ENCODE assay signal across 9 cellular contexts in genomic region chr1:153617677-153618076, GRCh38. TPM values are rescaled to one million over a fixed set of nuclear protein-coding genes. Genes with fewer than 3 reads are reported as not detected.
A peak's percentile ranks its signal among the peaks of the same experiment; 100 is the strongest.
DNase-seq lines count a peak whose midpoint lies in the region; ATAC-seq and TF ChIP-seq lines count a peak whose summit lies in the region.
"Had no signal": no experiment of that assay in that cellular context is flagged by ENCODE, and none has a peak within 500 bp of the region (broad histone marks: within the 10 kb centered on the region; RNA-seq: fewer than 3 reads in every experiment).

No MANE protein-coding gene starts in this region.

- H3K27ac ChIP-seq in VCaP: no peak overlapping the region

- ATAC-seq in sciatic nerve: peak; percentile 35

- intact Hi-C loops in sciatic nerve (cut with DNase I): loop anchor here (5.0 kb wide), 1 partner anchor 40 kb away; no protein-coding TSS in a partner anchor

- no peaks in the 10 kb centered on the region for H3K36me3 ChIP-seq in BE2C

- peak; percentile 73 for TF ChIP-seq CTCF in BE2C (IDR thresholded peaks at IDR 0.05; ENCODE audit: low read depth, low read length)
- peak; percentile 89 for TF ChIP-seq CTCF in GM12873 (IDR thresholded peaks at IDR 0.05; ENCODE audit: insufficient read depth, low read depth, low read length, missing control alignments)
- peak; percentile 76 for TF ChIP-seq CTCF in VCaP (conservative IDR thresholded peaks at IDR 0.05)

- H3K4me1 ChIP-seq in BE2C: no peaks in the 10 kb centered on the region

- H3K27me3 ChIP-seq in BE2C: no peaks in the 10 kb centered on the region

- H3K4me3 ChIP-seq in BE2C (ENCODE audit: low read depth, low read length): no peak overlapping the region
- no peak overlapping the region for H3K4me3 ChIP-seq in Jurkat, Clone E6-1 (ENCODE audit: low read length)

- no peak for TF ChIP-seq POLR2A in erythroblast (IDR thresholded peaks at IDR 0.05; ENCODE audit: low read length)

- DNase-seq in BE2C (peak; percentile 84), erythroblast (lab: John Stamatoyannopoulos, UW) (peak; percentile 82 to 87), sciatic nerve (ENCODE audit: low spot score) (peak; percentile 79), amniotic stem cell (lab: John Stamatoyannopoulos, UW) (no peak), cortex of kidney (lab: John Stamatoyannopoulos, UW) (no peak)
- peak; percentile 50 for DNase-seq in Jurkat, Clone E6-1 (ENCODE audit: low read depth, low spot score)

- no peaks in the 10 kb centered on the region for H3K9me3 ChIP-seq in BE2C

RNA-seq across cellular contexts. Expression of gene S100A14, which starts 1.6 kb away (rescaled TPM):
- not detected for polyA plus RNA-seq in BE2C (2012; ENCODE audit: insufficient read depth, insufficient read length, low read depth)
- polyA plus RNA-seq in Jurkat, Clone E6-1 (2012; ENCODE audit: insufficient read depth, insufficient read length): not detected
- 0.49 TPM for total RNA-seq in sciatic nerve
- total RNA-seq: mononuclear cell had no signal

RNA-seq across cellular contexts. Expression of gene S100A16, which starts 4.7 kb away (rescaled TPM):
- polyA plus RNA-seq in BE2C (2012; ENCODE audit: insufficient read depth, insufficient read length, low read depth): 8.3 TPM
- not detected for polyA plus RNA-seq in Jurkat, Clone E6-1 (2012; ENCODE audit: insufficient read depth, insufficient read length)
- total RNA-seq in sciatic nerve: 58.4 TPM
- total RNA-seq: mononuclear cell had no signal

RNA-seq across cellular contexts. Expression of gene S100A13, which starts 9.6 kb away (rescaled TPM):
- 4.6 TPM for polyA plus RNA-seq in BE2C (2012; ENCODE audit: insufficient read depth, insufficient read length, low read depth)
- polyA plus RNA-seq in Jurkat, Clone E6-1 (2012; ENCODE audit: insufficient read depth, insufficient read length): 1.9 TPM
- 112 TPM for total RNA-seq in sciatic nerve

RNA-seq across cellular contexts. Expression of gene S100A1, which starts 10.6 kb away (rescaled TPM):
- polyA plus RNA-seq in BE2C (2012; ENCODE audit: insufficient read depth, insufficient read length, low read depth): 2.4 TPM
- 0.60 TPM for polyA plus RNA-seq in Jurkat, Clone E6-1 (2012; ENCODE audit: insufficient read depth, insufficient read length)
- 99.7 TPM for total RNA-seq in sciatic nerve
- total RNA-seq: mononuclear cell had no signal

RNA-seq across cellular contexts. Expression of gene CHTOP, which starts 16.2 kb away (rescaled TPM):
- 244 TPM for polyA plus RNA-seq in BE2C (2012; ENCODE audit: insufficient read depth, insufficient read length, low read depth)
- polyA plus RNA-seq in Jurkat, Clone E6-1 (2012; ENCODE audit: insufficient read depth, insufficient read length): 119 TPM
- total RNA-seq in sciatic nerve: 66.3 TPM

Comparison
In these comparisons a context has a peak if more than half of its experiments do, and no peak if none do; other contexts are left out.
1. DNase-seq: peak in BE2C (single experiment), Jurkat, Clone E6-1 (single experiment), erythroblast (2 of 2) and sciatic nerve (single experiment); none in amniotic stem cell (single experiment) and cortex of kidney (single experiment).
2. Peak in every context shown above with its lines, with median percentiles within 50 percentile points of each other: CTCF ChIP-seq.